Comparison of ENCODE assay signal across 25 cellular contexts in the genomic region with DNA sequence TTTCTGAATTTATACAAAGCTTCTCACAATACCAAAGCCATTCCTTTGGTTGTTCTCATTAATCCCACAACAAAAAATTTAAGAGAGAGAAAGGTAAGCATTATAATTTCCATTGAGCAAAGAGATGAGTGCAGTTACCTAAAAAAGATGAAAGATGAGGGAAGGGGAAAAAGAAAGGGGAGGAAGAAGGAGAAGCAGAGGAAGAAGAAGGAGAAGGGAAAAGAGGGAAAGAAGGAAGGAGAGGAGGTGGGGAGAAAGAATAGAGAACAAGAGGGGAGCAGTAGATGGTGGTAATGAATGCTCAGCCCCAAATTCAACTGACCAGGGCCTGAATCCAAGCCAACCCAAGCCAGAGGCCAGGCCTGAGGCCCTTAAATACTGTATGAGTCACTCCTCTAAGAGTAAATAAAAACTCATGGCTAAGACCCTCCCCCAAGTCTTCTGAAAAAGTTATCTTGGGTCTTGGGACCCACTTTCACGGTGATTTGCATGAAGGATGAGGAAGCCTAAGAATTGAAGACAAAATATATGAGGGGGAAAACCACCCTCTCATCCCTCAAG.
"Had no signal": no experiment of that assay in that cellular context is flagged by ENCODE, and none has a peak within 500 bp of the region (broad histone marks: within the 10 kb centered on the region; RNA-seq: fewer than 3 reads in every experiment).

No MANE protein-coding gene starts in this region.

- FAIRE-seq: astrocyte had no signal

- H3K4me1 ChIP-seq: heart left ventricle, psoas muscle, stomach, suprapubic skin had no signal

- H3K4me3 ChIP-seq: heart left ventricle, ovary, psoas muscle, smooth muscle cell, stomach, suprapubic skin, tibial nerve had no signal

- H3K27ac ChIP-seq: brain microvascular endothelial cell, heart left ventricle, ovary, psoas muscle, stomach, suprapubic skin, tibial nerve had no signal

- DNase-seq: activated CD4-positive, alpha-beta T cell treated with anti-CD3 and anti-CD28 coated beads, Interleukin-2, amount 50 U/mL, for 1 hour; activated CD4-positive, CD25-positive, alpha-beta regulatory T cell treated with anti-CD3 and anti-CD28 coated beads, Interleukin-2, amount 50 U/mL, for 72 hours; activated effector memory CD4-positive, alpha-beta T cell treated with Interleukin-2 at 50 U/mL for 16 hours; activated naive CD4-positive, alpha-beta T cell treated with Interleukin-2 at 50 U/mL for 16 hours; activated naive CD8-positive, alpha-beta T cell treated with anti-CD3 and anti-CD28 coated beads, Interleukin-2, amount 10 ng/mL, durations not matched to agents 7 days and 5 days; activated T-cell treated with anti-CD3 and anti-CD28 coated beads for 4 hours; activated T-cell treated with anti-CD3 and anti-CD28 coated beads, Interleukin-2, amount 50 U/mL, for 72 hours; amniotic stem cell; brain microvascular endothelial cell; cortex of kidney; heart left ventricle; hypothalamus; immature natural killer cell; naive B cell; ovary; psoas muscle; stimulated activated CD4-positive, alpha-beta T cell treated with anti-CD3 and anti-CD28 coated beads, Interleukin-1b, Interleukin-23, amount 100 ng/mL, for 48 hours; stimulated activated naive B cell treated with anti-CD40 and anti-IgM and Interleukin-4, amounts not matched to agents 10 μg/mL and 1 μg/mL and 100 μg/mL, for 72 hours; stomach; T-helper 2 cell had no signal

- H3K9me3 ChIP-seq: ovary, suprapubic skin had no signal

- ATAC-seq: activated T-cell treated with anti-CD3 and anti-CD28 coated beads, Interleukin-2, amount 50 U/mL, for 72 hours; esophagus mucosa; heart left ventricle; psoas muscle; stimulated activated naive B cell treated with anti-CD40 and anti-IgM and Interleukin-4, amounts not matched to agents 10 μg/mL and 1 μg/mL and 100 μg/mL, for 72 hours had no signal

- H3K4me2 ChIP-seq: smooth muscle cell had no signal

- H3K27me3 ChIP-seq: brain microvascular endothelial cell, heart left ventricle, ovary, stomach, suprapubic skin, tibial nerve had no signal

- H3K36me3 ChIP-seq: ovary had no signal
